8 cellular contexts compared by ENCODE assay signal in genomic region chr4:89324671-89325070, GRCh38. TPM values are rescaled to one million over a fixed set of nuclear protein-coding genes. Genes with fewer than 3 reads are reported as not detected.
DNase-seq lines count a peak whose midpoint lies in the region; ATAC-seq and TF ChIP-seq lines count a peak whose summit lies in the region.

No MANE protein-coding gene starts in this region.

- H3K4me3 Mint-ChIP-seq in CD8-positive, alpha-beta T cell = no peak overlapping the region

- H3K4me1 Mint-ChIP-seq in CD8-positive, alpha-beta T cell (ENCODE audit: low read depth) = no peaks in the 10 kb centered on the region

- CTCF ChIA-PET in CD8-positive, alpha-beta T cell (lab: Charles Lee) = interaction anchor here (1.0 kb wide), 1 partner anchor 46 kb away, joined by 4 read pairs; no protein-coding TSS in a partner anchor

- no peaks in the 10 kb centered on the region for H3K36me3 Mint-ChIP-seq in CD8-positive, alpha-beta T cell

- DNase-seq in Ammon's horn (ENCODE audit: low spot score) (peak; percentile 72), astrocyte of the spinal cord (ENCODE audit: low read depth, low spot score) (peak; percentile 6), NCI-H345 treated with DMSO at 0.1 percent for 48 hours (lab: John Stamatoyannopoulos, UW; ENCODE audit: unreplicated experiment) (no peak), NCI-H446 treated with DMSO at 0.1 percent for 48 hours (lab: John Stamatoyannopoulos, UW) (no peak)
- DNase-seq in stimulated activated naive CD8-positive, alpha-beta T cell treated with anti-CD3 and anti-CD28 coated beads, Interleukin-15, Interleukin-2, amounts not matched to agents 100 U/mL and 50 U/mL, for 24 hours = no peak
- DNase-seq in CD8-positive, alpha-beta T cell = no peak

- H3K9me3 ChIP-seq in CD8-positive, alpha-beta T cell (ENCODE audit: low read length) = no peaks in the 10 kb centered on the region

- no peaks in the 10 kb centered on the region for H3K36me3 ChIP-seq in CD8-positive, alpha-beta T cell (ENCODE audit: insufficient read depth, low read length)

- H3K27ac Mint-ChIP-seq in CD8-positive, alpha-beta T cell = no peak overlapping the region

- H3K27me3 Mint-ChIP-seq in CD8-positive, alpha-beta T cell (ENCODE audit: low read depth) = no peaks in the 10 kb centered on the region

- POLR2A ChIA-PET in CD8-positive, alpha-beta T cell (lab: Charles Lee) = no interaction called here

- no peaks in the 10 kb centered on the region for H3K27me3 ChIP-seq in CD8-positive, alpha-beta T cell (ENCODE audit: insufficient read depth, low read length)

- in situ Hi-C loops in astrocyte of the spinal cord (cut with HindIII; ENCODE audit: low sequenced_read_pairs) = no loop called here

- H3K27ac ChIP-seq in CD8-positive, alpha-beta T cell (ENCODE audit: low read depth, low read length) = no peak overlapping the region

- H3K9me3 Mint-ChIP-seq in CD8-positive, alpha-beta T cell = peaks cover 2% of the 10 kb centered on the region

- no peaks in the 10 kb centered on the region for H3K4me1 ChIP-seq in CD8-positive, alpha-beta T cell (ENCODE audit: insufficient read depth, low read length)

- no peak overlapping the region for H3K4me3 ChIP-seq in astrocyte of the spinal cord (ENCODE audit: low read depth, low read length)
- H3K4me3 ChIP-seq in CD8-positive, alpha-beta T cell (ENCODE audit: low read depth, low read length) = no peak overlapping the region

- peak; percentile 98 for ATAC-seq in GM19395 (IDR thresholded peaks at IDR 0.05; ENCODE audit: unreplicated experiment)
- peak; percentile 91 for ATAC-seq in HG03439 (IDR thresholded peaks at IDR 0.05; ENCODE audit: unreplicated experiment)
- ATAC-seq in stimulated activated naive CD8-positive, alpha-beta T cell treated with anti-CD3 and anti-CD28 coated beads, Interleukin-15, Interleukin-2, amounts not matched to agents 100 U/mL and 50 U/mL, for 24 hours = peak; percentile 91
- no peak for ATAC-seq in CD8-positive, alpha-beta T cell

- no peak for TF ChIP-seq CTCF in astrocyte of the spinal cord (IDR thresholded peaks at IDR 0.05; ENCODE audit: low read depth, low read length)
- no peak for TF ChIP-seq CTCF in CD8-positive, alpha-beta T cell (IDR thresholded peaks at IDR 0.05)

- intact Hi-C loops in CD8-positive, alpha-beta T cell (cut with DNase I, micrococcal nuclease) = no loop called here

RNA-seq across cellular contexts. Expression of gene GPRIN3, which starts 17.1 kb away (rescaled TPM):
- 10 to 100 TPM; 32.1 to 34.4 TPM for total RNA-seq in CD8-positive, alpha-beta T cell

Comparison
In these comparisons a context has a peak if more than half of its experiments do, and no peak if none do; other contexts are left out.
1. DNase-seq: peak in Ammon's horn (single experiment) and astrocyte of the spinal cord (single experiment); none in stimulated activated naive CD8-positive, alpha-beta T cell treated with anti-CD3 and anti-CD28 coated beads, Interleukin-15, Interleukin-2, amounts not matched to agents 100 U/mL and 50 U/mL, for 24 hours (single experiment), NCI-H345 treated with DMSO at 0.1 percent for 48 hours (single experiment), NCI-H446 treated with DMSO at 0.1 percent for 48 hours (single experiment) and CD8-positive, alpha-beta T cell (0 of 7).